Comparison of ENCODE assay signal across 8 cellular contexts in genomic region chr17:45784583-45785372, GRCh38. TPM values are rescaled to one million over a fixed set of nuclear protein-coding genes. Genes with fewer than 3 reads are reported as not detected.
DNase-seq lines count a peak whose midpoint lies in the region; ATAC-seq and TF ChIP-seq lines count a peak whose summit lies in the region.

No MANE protein-coding gene starts in this region.

- no peak overlapping the region for H3K27ac Mint-ChIP-seq in activated T-cell treated with anti-CD3 and anti-CD28 coated beads, Interleukin-2, amount 50 U/mL, for 72 hours
- H3K27ac Mint-ChIP-seq in glutamatergic neuron (ENCODE audit: unreplicated experiment) = no peak overlapping the region

- H3K36me3 Mint-ChIP-seq in activated T-cell treated with anti-CD3 and anti-CD28 coated beads, Interleukin-2, amount 50 U/mL, for 72 hours (ENCODE audit: insufficient read depth in 2 of 2) = no peaks in the 10 kb centered on the region
- no peaks in the 10 kb centered on the region for H3K36me3 Mint-ChIP-seq in glutamatergic neuron (ENCODE audit: unreplicated experiment)

- DNase-seq in ELR (ENCODE audit: low read depth) = peak; percentile 26
- peak; percentile 51 for DNase-seq in NCI-H345 (lab: John Stamatoyannopoulos, UW)
- DNase-seq in activated T-cell treated with anti-CD3 and anti-CD28 coated beads, Interleukin-2, amount 50 U/mL, for 72 hours = peak; percentile 42 to 59
- DNase-seq in glutamatergic neuron = peak; percentile 87
- peak; percentile 83 for DNase-seq in posterior vena cava (ENCODE audit: low spot score)
- DNase-seq in epidermal melanocyte (ENCODE audit: insufficient read length, low spot score) = no peak

- H3K4me1 Mint-ChIP-seq in activated T-cell treated with anti-CD3 and anti-CD28 coated beads, Interleukin-2, amount 50 U/mL, for 72 hours (ENCODE audit: low read depth) = no peaks in the 10 kb centered on the region
- peaks cover 15% of the 10 kb centered on the region for H3K4me1 Mint-ChIP-seq in glutamatergic neuron (ENCODE audit: low read depth, unreplicated experiment)

- intact Hi-C loops in posterior vena cava (cut with DNase I) = no loop called here

- H3K27me3 Mint-ChIP-seq in activated T-cell treated with anti-CD3 and anti-CD28 coated beads, Interleukin-2, amount 50 U/mL, for 72 hours (ENCODE audit: low read depth) = peaks cover 74% of the 10 kb centered on the region
- H3K27me3 Mint-ChIP-seq in glutamatergic neuron (ENCODE audit: unreplicated experiment) = peaks cover 14% of the 10 kb centered on the region

- H3K9me3 Mint-ChIP-seq in activated T-cell treated with anti-CD3 and anti-CD28 coated beads, Interleukin-2, amount 50 U/mL, for 72 hours = no peaks in the 10 kb centered on the region
- H3K9me3 Mint-ChIP-seq in glutamatergic neuron (ENCODE audit: unreplicated experiment) = peaks cover 6% of the 10 kb centered on the region

- ATAC-seq in activated T-cell treated with anti-CD3 and anti-CD28 coated beads, Interleukin-2, amount 50 U/mL, for 72 hours (replicated peaks in 1 of 2) = peak; percentile 48 to 57
- no peak for ATAC-seq in GM18498 (IDR thresholded peaks at IDR 0.05; ENCODE audit: unreplicated experiment)
- no peak for ATAC-seq in HG03108 (IDR thresholded peaks at IDR 0.05; ENCODE audit: unreplicated experiment)

- no peak for TF ChIP-seq CTCF in glutamatergic neuron (IDR thresholded peaks at IDR 0.05; ENCODE audit: partially characterized antibody, unreplicated experiment)

- peak overlapping the region; percentile 70 to 83 for H3K4me3 Mint-ChIP-seq in activated T-cell treated with anti-CD3 and anti-CD28 coated beads, Interleukin-2, amount 50 U/mL, for 72 hours
- peak overlapping the region; percentile 78 for H3K4me3 Mint-ChIP-seq in glutamatergic neuron (ENCODE audit: unreplicated experiment)

RNA-seq across cellular contexts. Expression of gene CRHR1, which starts 0.7 kb away (rescaled TPM):
- total RNA-seq in activated T-cell treated with anti-CD3 and anti-CD28 coated beads, Interleukin-2, amount 50 U/mL, for 72 hours = not detected
- 0.71 TPM for total RNA-seq in glutamatergic neuron (ENCODE audit: unreplicated experiment)
- total RNA-seq in posterior vena cava = not detected

RNA-seq across cellular contexts. Expression of gene SPPL2C, which starts 59.9 kb away (rescaled TPM):
- not detected for total RNA-seq in activated T-cell treated with anti-CD3 and anti-CD28 coated beads, Interleukin-2, amount 50 U/mL, for 72 hours
- not detected for total RNA-seq in glutamatergic neuron (ENCODE audit: unreplicated experiment)
- total RNA-seq in posterior vena cava = not detected

Comparison
In these comparisons a context has a peak if more than half of its experiments do, and no peak if none do; other contexts are left out.
1. ATAC-seq: peak in activated T-cell treated with anti-CD3 and anti-CD28 coated beads, Interleukin-2, amount 50 U/mL, for 72 hours (2 of 2); none in GM18498 (single experiment) and HG03108 (single experiment).